Comparison of ENCODE assay signal across 9 cellular contexts in genomic region chr2:207223051-207223450, GRCh38. TPM values are rescaled to one million over a fixed set of nuclear protein-coding genes. Genes with fewer than 3 reads are reported as not detected.
DNase-seq lines count a peak whose midpoint lies in the region; ATAC-seq and TF ChIP-seq lines count a peak whose summit lies in the region.
"Had no signal": no experiment of that assay in that cellular context is flagged by ENCODE, and none has a peak within 500 bp of the region (broad histone marks: within the 10 kb centered on the region; RNA-seq: fewer than 3 reads in every experiment).

No MANE protein-coding gene starts in this region.

- H3K27ac ChIP-seq in OCI-LY3 (ENCODE audit: low read length), result no peak overlapping the region
- H3K27ac ChIP-seq: C4-2B had no signal

- peaks cover 46% of the 10 kb centered on the region for H3K27me3 ChIP-seq in OCI-LY3 (ENCODE audit: low read depth, low read length)

- peaks cover 2% of the 10 kb centered on the region for H3K27me3 Mint-ChIP-seq in activated CD4-positive, alpha-beta T cell treated with anti-CD3 and anti-CD28 coated beads, Interleukin-2, amount 10 ng/mL, durations not matched to agents 7 days and 5 days

- H2AFZ ChIP-seq in OCI-LY3 (ENCODE audit: low read depth, low read length), result no peak overlapping the region

- no peaks in the 10 kb centered on the region for H4K20me1 ChIP-seq in OCI-LY3 (ENCODE audit: insufficient read depth, low read length)

- peak; percentile 57 for DNase-seq in activated CD4-positive, alpha-beta T cell treated with anti-CD3 and anti-CD28 coated beads for 48 hours
- DNase-seq in activated CD4-positive, alpha-beta T cell treated with anti-CD3 and anti-CD28 coated beads, Interleukin-2, amount 10 ng/mL, durations not matched to agents 7 days and 5 days, result no peak
- peak; percentile 89 for DNase-seq in kidney tubule cell (ENCODE audit: low spot score)
- no peak for DNase-seq in activated gamma-delta T cell treated with Interleukin-2 at 50 U/mL for 16 hours
- DNase-seq in NCI-H345 (lab: John Stamatoyannopoulos, UW), result no peak
- no peak for DNase-seq in SW 1271 (lab: John Stamatoyannopoulos, UW)

- H3K4me1 Mint-ChIP-seq in activated CD4-positive, alpha-beta T cell treated with anti-CD3 and anti-CD28 coated beads, Interleukin-2, amount 10 ng/mL, durations not matched to agents 7 days and 5 days, result peaks cover 34% of the 10 kb centered on the region

- no peaks in the 10 kb centered on the region for H3K9me3 Mint-ChIP-seq in activated CD4-positive, alpha-beta T cell treated with anti-CD3 and anti-CD28 coated beads, Interleukin-2, amount 10 ng/mL, durations not matched to agents 7 days and 5 days

- TF ChIP-seq CTCF in OCI-LY3 (IDR thresholded peaks at IDR 0.05; ENCODE audit: low read depth, low read length), result no peak

- no peak overlapping the region for H3K4me3 Mint-ChIP-seq in activated CD4-positive, alpha-beta T cell treated with anti-CD3 and anti-CD28 coated beads, Interleukin-2, amount 10 ng/mL, durations not matched to agents 7 days and 5 days

- ATAC-seq in HG02588 (IDR thresholded peaks at IDR 0.05; ENCODE audit: unreplicated experiment), result peak; percentile 93

- H3K27ac Mint-ChIP-seq in activated CD4-positive, alpha-beta T cell treated with anti-CD3 and anti-CD28 coated beads, Interleukin-2, amount 10 ng/mL, durations not matched to agents 7 days and 5 days, result no peak overlapping the region

- H3K9me3 ChIP-seq in OCI-LY3 (ENCODE audit: insufficient read depth, low read length), result no peaks in the 10 kb centered on the region

- no peaks in the 10 kb centered on the region for H3K36me3 Mint-ChIP-seq in activated CD4-positive, alpha-beta T cell treated with anti-CD3 and anti-CD28 coated beads, Interleukin-2, amount 10 ng/mL, durations not matched to agents 7 days and 5 days (ENCODE audit: low read depth)

- H3K4me3 ChIP-seq in OCI-LY3 (ENCODE audit: low read length), result no peak overlapping the region

- H3K4me1 ChIP-seq in OCI-LY3 (ENCODE audit: low read length), result peaks cover 16% of the 10 kb centered on the region

- H3K79me2 ChIP-seq in OCI-LY3 (ENCODE audit: low read length), result no peaks in the 10 kb centered on the region

- POLR2A ChIA-PET in activated CD4-positive, alpha-beta T cell treated with anti-CD3 and anti-CD28 coated beads, Interleukin-2, amount 10 ng/mL, durations not matched to agents 7 days and 5 days (lab: Charles Lee), result no interaction called here

- H3K9ac ChIP-seq in OCI-LY3 (ENCODE audit: low read length), result no peak overlapping the region

- peak overlapping the region; percentile 16; the same call in 1 of the 2 replicates for H3K4me2 ChIP-seq in OCI-LY3 (ENCODE audit: low read length)

- no peaks in the 10 kb centered on the region for H3K36me3 ChIP-seq in OCI-LY3 (replicated peaks; ENCODE audit: low read depth, low read length)

- CTCF ChIA-PET in activated CD4-positive, alpha-beta T cell treated with anti-CD3 and anti-CD28 coated beads, Interleukin-2, amount 10 ng/mL, durations not matched to agents 7 days and 5 days (lab: Charles Lee), result interaction anchor here (0.9 to 4.5 kb wide), 9 partner anchors 10 to 46 kb away, joined by 3 to 16 read pairs (median 3); no protein-coding TSS in a partner anchor

RNA-seq across cellular contexts. Expression of gene KLF7, which starts 57.3 kb away (rescaled TPM):
- total RNA-seq in activated CD4-positive, alpha-beta T cell treated with anti-CD3 and anti-CD28 coated beads, Interleukin-2, amount 10 ng/mL, durations not matched to agents 7 days and 5 days, result 10 to 100 TPM; 35.3 to 38.2 TPM

Comparison
In these comparisons a context has a peak if more than half of its experiments do, and no peak if none do; other contexts are left out.
1. DNase-seq: peak in activated CD4-positive, alpha-beta T cell treated with anti-CD3 and anti-CD28 coated beads for 48 hours (single experiment) and kidney tubule cell (single experiment); none in activated CD4-positive, alpha-beta T cell treated with anti-CD3 and anti-CD28 coated beads, Interleukin-2, amount 10 ng/mL, durations not matched to agents 7 days and 5 days (single experiment), activated gamma-delta T cell treated with Interleukin-2 at 50 U/mL for 16 hours (single experiment), NCI-H345 (single experiment) and SW 1271 (0 of 2).